Comparison of ENCODE assay signal across 1 cellular context in the genomic region with DNA sequence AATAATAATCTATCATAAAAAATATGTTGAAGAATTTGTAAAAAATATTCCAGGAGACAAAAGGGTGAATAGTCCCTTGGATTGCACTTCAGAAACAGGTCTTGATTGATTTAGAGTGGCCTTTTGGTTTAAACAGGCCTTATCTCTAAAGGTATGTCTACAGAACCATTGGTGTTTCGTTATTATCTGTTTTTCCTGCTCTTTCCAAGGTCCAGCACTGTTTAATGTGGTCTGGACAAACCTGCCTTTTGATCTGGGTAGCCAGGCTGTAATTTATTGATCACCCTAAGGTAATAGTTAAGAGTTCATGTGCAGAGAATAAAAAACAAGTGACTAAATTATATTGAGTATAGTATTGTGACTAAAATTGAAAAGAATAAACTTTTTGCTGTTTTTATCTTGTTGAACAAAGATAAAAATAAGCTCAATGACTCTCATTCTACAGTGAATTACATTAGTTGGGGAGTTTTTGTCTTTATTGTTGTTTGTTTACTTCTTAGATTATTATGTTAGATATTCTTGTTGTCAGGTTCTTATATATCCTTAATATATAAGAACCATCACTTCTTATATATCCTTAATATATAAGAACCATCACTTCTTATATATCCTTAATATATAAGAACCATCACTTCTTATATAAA.
TF ChIP-seq lines count a peak whose summit lies in the region.

No MANE protein-coding gene starts in this region.

TF ChIP-seq in HepG2, 621 proteins besides CTCF, POLR2A, EP300 and RAD21 (continued from another document):
- TF ChIP-seq ZNF510 (CRISPR knock-in tag; IDR thresholded peaks at IDR 0.05; ENCODE audit: low read depth) (no peak), ZNF512B (CRISPR knock-in tag; IDR thresholded peaks at IDR 0.05; ENCODE audit: borderline replicate concordance) (no peak), MTF1 (CRISPR knock-in tag; IDR thresholded peaks at IDR 0.05) (no peak), KMT2A (CRISPR knock-in tag; IDR thresholded peaks at IDR 0.05) (no peak), ZBTB42 (CRISPR knock-in tag; IDR thresholded peaks at IDR 0.05) (no peak), MLX (CRISPR knock-in tag; IDR thresholded peaks at IDR 0.05) (peak; percentile 70), POGZ (CRISPR knock-in tag; IDR thresholded peaks at IDR 0.05) (0 out of 2 replicates have a peak, but pooled peaks have one; percentile 43), MIXL1 (CRISPR knock-in tag; IDR thresholded peaks at IDR 0.05) (peak; percentile 96), RFXAP (CRISPR knock-in tag; IDR thresholded peaks at IDR 0.05; ENCODE audit: borderline replicate concordance) (no peak), NFKB2 (CRISPR knock-in tag; IDR thresholded peaks at IDR 0.05; ENCODE audit: borderline replicate concordance) (no peak), IKZF1 (IDR thresholded peaks at IDR 0.05) (no peak), MEF2D (CRISPR knock-in tag; IDR thresholded peaks at IDR 0.05) (peak; percentile 67; the same call in 1 of the 2 replicates), SRSF9 (IDR thresholded peaks at IDR 0.05; ENCODE audit: borderline replicate concordance, insufficient read depth, low read depth, low read length, poor library complexity, severe bottlenecking) (no peak), BHLHE40 (IDR thresholded peaks at IDR 0.05; ENCODE audit: low read length) (no peak), CHCHD3 (CRISPR knock-in tag; IDR thresholded peaks at IDR 0.05) (no peak), SMARCE1 (IDR thresholded peaks at IDR 0.05; ENCODE audit: borderline replicate concordance) (no peak), IRF1 (CRISPR knock-in tag; IDR thresholded peaks at IDR 0.05; ENCODE audit: low read depth) (no peak), KAT2B (IDR thresholded peaks at IDR 0.05; ENCODE audit: borderline replicate concordance, low read depth, low read length) (peak; percentile 55; the same call in 1 of the 2 replicates), GPN1 (CRISPR knock-in tag; IDR thresholded peaks at IDR 0.05; ENCODE audit: borderline replicate concordance) (no peak), MAZ (IDR thresholded peaks at IDR 0.05; ENCODE audit: borderline replicate concordance, low read depth, low read length) (no peak), MAZ (CRISPR knock-in tag; IDR thresholded peaks at IDR 0.05; ENCODE audit: low read depth) (0 out of 2 replicates have a peak, but pooled peaks have one; percentile 22), ZC3H13 (CRISPR knock-in tag; IDR thresholded peaks at IDR 0.05) (no peak), SRSF1 (optimal IDR thresholded peaks at IDR 0.05; ENCODE audit: low read depth, low read length) (no peak), TIGD3 (CRISPR knock-in tag; IDR thresholded peaks at IDR 0.05; ENCODE audit: borderline replicate concordance) (no peak), DNMT1 (CRISPR knock-in tag; IDR thresholded peaks at IDR 0.05) (no peak), SIX1 (CRISPR knock-in tag; IDR thresholded peaks at IDR 0.05; ENCODE audit: borderline replicate concordance) (peak; percentile 72; the same call in 1 of the 2 replicates), MTF2 (CRISPR knock-in tag; IDR thresholded peaks at IDR 0.05; ENCODE audit: borderline replicate concordance) (no peak), AHR (CRISPR knock-in tag; IDR thresholded peaks at IDR 0.05) (no peak), ISX (CRISPR knock-in tag; conservative IDR thresholded peaks at IDR 0.05) (no peak), HOXA5 (CRISPR knock-in tag; IDR thresholded peaks at IDR 0.05) (peak; percentile 46; the same call in 1 of the 2 replicates), CEBPG (CRISPR knock-in tag; IDR thresholded peaks at IDR 0.05) (peak; percentile 84), ZFX (CRISPR knock-in tag; IDR thresholded peaks at IDR 0.05; ENCODE audit: low read depth) (no peak), KDM2A (CRISPR knock-in tag; IDR thresholded peaks at IDR 0.05; ENCODE audit: borderline replicate concordance, low read depth) (no peak), KAT7 (CRISPR knock-in tag; IDR thresholded peaks at IDR 0.05; ENCODE audit: borderline replicate concordance) (0 out of 2 replicates have a peak, but pooled peaks have one; percentile 67), YEATS4 (CRISPR knock-in tag; IDR thresholded peaks at IDR 0.05; ENCODE audit: borderline replicate concordance) (no peak), IRX3 (CRISPR knock-in tag; IDR thresholded peaks at IDR 0.05; ENCODE audit: borderline replicate concordance, low read depth) (no peak), ZMYM2 (CRISPR knock-in tag; IDR thresholded peaks at IDR 0.05) (no peak), HDAC6 (IDR thresholded peaks at IDR 0.05; ENCODE audit: low read depth, low read length) (no peak), KDM6A (CRISPR knock-in tag; IDR thresholded peaks at IDR 0.05; ENCODE audit: low read depth) (peak; percentile 86; the same call in 1 of the 2 replicates), ZNF557 (CRISPR knock-in tag; IDR thresholded peaks at IDR 0.05) (no peak), ZSCAN9 (CRISPR knock-in tag; IDR thresholded peaks at IDR 0.05; ENCODE audit: borderline replicate concordance) (peak; percentile 85; the same call in 1 of the 2 replicates), ZNF331 (CRISPR knock-in tag; IDR thresholded peaks at IDR 0.05) (peak; percentile 64; the same call in 1 of the 2 replicates), SRF (IDR thresholded peaks at IDR 0.05; ENCODE audit: low read depth, low read length) (no peak), ZNF737 (CRISPR knock-in tag; IDR thresholded peaks at IDR 0.05; ENCODE audit: borderline replicate concordance) (no peak), HOXA7 (CRISPR knock-in tag; IDR thresholded peaks at IDR 0.05) (no peak), ZNF432 (CRISPR knock-in tag; IDR thresholded peaks at IDR 0.05; ENCODE audit: borderline replicate concordance) (no peak), NKX3-1 (CRISPR knock-in tag; IDR thresholded peaks at IDR 0.05) (peak; percentile 66; the same call in 1 of the 2 replicates), NONO (IDR thresholded peaks at IDR 0.05) (no peak), NONO (CRISPR knock-in tag; conservative IDR thresholded peaks at IDR 0.05) (0 out of 2 replicates have a peak, but pooled peaks have one; percentile 33)
- TF ChIP-seq, protein P1, sequence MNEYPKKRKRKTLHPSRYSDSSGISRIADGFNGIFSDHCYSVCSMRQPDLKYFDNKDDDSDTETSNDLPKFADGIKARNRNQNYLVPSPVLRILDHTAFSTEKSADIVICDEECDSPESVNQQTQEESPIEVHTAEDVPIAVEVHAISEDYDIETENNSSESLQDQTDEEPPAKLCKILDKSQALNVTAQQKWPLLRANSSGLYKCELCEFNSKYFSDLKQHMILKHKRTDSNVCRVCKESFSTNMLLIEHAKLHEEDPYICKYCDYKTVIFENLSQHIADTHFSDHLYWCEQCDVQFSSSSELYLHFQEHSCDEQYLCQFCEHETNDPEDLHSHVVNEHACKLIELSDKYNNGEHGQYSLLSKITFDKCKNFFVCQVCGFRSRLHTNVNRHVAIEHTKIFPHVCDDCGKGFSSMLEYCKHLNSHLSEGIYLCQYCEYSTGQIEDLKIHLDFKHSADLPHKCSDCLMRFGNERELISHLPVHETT (CRISPR knock-in tag; conservative IDR thresholded peaks at IDR 0.05): no peak
- TF ChIP-seq, protein P2, sequence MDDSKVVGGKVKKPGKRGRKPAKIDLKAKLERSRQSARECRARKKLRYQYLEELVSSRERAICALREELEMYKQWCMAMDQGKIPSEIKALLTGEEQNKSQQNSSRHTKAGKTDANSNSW (CRISPR knock-in tag; IDR thresholded peaks at IDR 0.05; ENCODE audit: borderline replicate concordance): no peak
- TF ChIP-seq, protein P3, sequence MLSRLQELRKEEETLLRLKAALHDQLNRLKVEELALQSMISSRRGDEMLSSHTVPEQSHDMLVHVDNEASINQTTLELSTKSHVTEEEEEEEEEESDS (CRISPR knock-in tag; IDR thresholded peaks at IDR 0.05; ENCODE audit: borderline replicate concordance): no peak
- TF ChIP-seq, protein P4, sequence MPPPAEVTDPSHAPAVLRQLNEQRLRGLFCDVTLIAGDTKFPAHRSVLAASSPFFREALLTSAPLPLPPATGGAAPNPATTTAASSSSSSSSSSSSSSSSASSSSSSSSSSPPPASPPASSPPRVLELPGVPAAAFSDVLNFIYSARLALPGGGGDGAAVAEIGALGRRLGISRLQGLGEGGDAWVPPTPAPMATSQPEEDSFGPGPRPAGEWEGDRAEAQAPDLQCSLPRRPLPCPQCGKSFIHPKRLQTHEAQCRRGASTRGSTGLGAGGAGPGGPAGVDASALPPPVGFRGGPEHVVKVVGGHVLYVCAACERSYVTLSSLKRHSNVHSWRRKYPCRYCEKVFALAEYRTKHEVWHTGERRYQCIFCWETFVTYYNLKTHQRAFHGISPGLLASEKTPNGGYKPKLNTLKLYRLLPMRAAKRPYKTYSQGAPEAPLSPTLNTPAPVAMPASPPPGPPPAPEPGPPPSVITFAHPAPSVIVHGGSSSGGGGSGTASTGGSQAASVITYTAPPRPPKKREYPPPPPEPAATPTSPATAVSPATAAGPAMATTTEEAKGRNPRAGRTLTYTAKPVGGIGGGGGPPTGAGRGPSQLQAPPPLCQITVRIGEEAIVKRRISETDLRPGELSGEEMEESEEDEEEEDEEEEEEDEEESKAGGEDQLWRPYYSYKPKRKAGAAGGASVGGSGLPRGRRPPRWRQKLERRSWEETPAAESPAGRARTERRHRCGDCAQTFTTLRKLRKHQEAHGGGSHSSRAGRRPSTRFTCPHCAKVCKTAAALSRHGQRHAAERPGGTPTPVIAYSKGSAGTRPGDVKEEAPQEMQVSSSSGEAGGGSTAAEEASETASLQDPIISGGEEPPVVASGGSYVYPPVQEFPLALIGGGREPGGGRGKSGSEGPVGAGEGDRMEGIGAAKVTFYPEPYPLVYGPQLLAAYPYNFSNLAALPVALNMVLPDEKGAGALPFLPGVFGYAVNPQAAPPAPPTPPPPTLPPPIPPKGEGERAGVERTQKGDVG (CRISPR knock-in tag; IDR thresholded peaks at IDR 0.05; ENCODE audit: borderline replicate concordance): no peak
- TF ChIP-seq, protein P5, sequence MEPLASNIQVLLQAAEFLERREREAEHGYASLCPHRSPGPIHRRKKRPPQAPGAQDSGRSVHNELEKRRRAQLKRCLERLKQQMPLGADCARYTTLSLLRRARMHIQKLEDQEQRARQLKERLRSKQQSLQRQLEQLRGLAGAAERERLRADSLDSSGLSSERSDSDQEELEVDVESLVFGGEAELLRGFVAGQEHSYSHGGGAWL (CRISPR knock-in tag; IDR thresholded peaks at IDR 0.05): no peak
- TF ChIP-seq, protein P6, sequence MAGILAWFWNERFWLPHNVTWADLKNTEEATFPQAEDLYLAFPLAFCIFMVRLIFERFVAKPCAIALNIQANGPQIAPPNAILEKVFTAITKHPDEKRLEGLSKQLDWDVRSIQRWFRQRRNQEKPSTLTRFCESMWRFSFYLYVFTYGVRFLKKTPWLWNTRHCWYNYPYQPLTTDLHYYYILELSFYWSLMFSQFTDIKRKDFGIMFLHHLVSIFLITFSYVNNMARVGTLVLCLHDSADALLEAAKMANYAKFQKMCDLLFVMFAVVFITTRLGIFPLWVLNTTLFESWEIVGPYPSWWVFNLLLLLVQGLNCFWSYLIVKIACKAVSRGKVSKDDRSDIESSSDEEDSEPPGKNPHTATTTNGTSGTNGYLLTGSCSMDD (CRISPR knock-in tag; IDR thresholded peaks at IDR 0.05): no peak
TF ChIP-seq in HepG2: peak in this region for 151.
